Comparison of ENCODE assay signal across 15 cellular contexts in the genomic region with DNA sequence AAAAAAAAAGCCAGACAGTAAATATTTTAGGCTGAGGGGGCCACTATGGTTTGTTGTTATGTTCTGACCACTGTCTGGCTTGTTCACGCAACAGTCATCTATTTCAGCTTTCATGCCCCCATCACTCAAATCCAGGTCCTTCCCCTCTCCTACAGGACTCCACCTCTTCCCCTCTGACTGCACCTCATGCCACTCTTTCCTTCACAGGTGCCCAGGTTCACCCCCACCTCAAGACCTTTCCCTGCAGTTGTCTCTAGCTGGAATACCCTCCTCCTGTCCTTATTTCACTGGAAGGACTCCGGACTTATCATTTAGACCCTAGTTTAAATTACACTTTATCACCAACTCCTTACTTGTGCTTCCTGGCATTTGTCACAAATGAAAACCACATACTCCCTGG. TPM values are rescaled to one million over a fixed set of nuclear protein-coding genes. Genes with fewer than 3 reads are reported as not detected.
DNase-seq lines count a peak whose midpoint lies in the region; TF ChIP-seq lines count a peak whose summit lies in the region.
"Had no signal": no experiment of that assay in that cellular context is flagged by ENCODE, and none has a peak within 500 bp of the region (broad histone marks: within the 10 kb centered on the region; RNA-seq: fewer than 3 reads in every experiment).

No MANE protein-coding gene starts in this region.

- H3K27me3 Mint-ChIP-seq in activated CD4-positive, alpha-beta T cell treated with anti-CD3 and anti-CD28 coated beads, Interleukin-2, amount 10 ng/mL, durations not matched to agents 24 days and 14 days, result no peaks in the 10 kb centered on the region
- H3K27me3 Mint-ChIP-seq in activated CD4-positive, alpha-beta T cell treated with anti-CD3 and anti-CD28 coated beads, Interleukin-2, amount 10 ng/mL, durations not matched to agents 7 days and 5 days, result no peaks in the 10 kb centered on the region
- peaks cover 7% of the 10 kb centered on the region for H3K27me3 Mint-ChIP-seq in brain

- TF ChIP-seq CTCF in NB4 (IDR thresholded peaks at IDR 0.05; ENCODE audit: low read depth, low read length) (no peak), brain (conservative IDR thresholded peaks at IDR 0.05) (no peak), osteoblast (IDR thresholded peaks at IDR 0.05; ENCODE audit: extremely low read depth, low read depth, low read length) (no peak)

- peaks cover 69% of the 10 kb centered on the region for H4K20me1 ChIP-seq in osteoblast (ENCODE audit: insufficient read depth, low read length)

- H3K79me2 ChIP-seq in osteoblast (ENCODE audit: insufficient read depth, low read length), result peaks cover 44% of the 10 kb centered on the region

- POLR2A ChIA-PET in activated CD4-positive, alpha-beta T cell treated with anti-CD3 and anti-CD28 coated beads, Interleukin-2, amount 10 ng/mL, durations not matched to agents 7 days and 5 days (lab: Charles Lee), result no interaction called here

- H3K4me1 ChIP-seq in osteoblast (ENCODE audit: insufficient read depth, low read length) (peaks cover 22% of the 10 kb centered on the region), SJCRH30 (peaks cover 5% of the 10 kb centered on the region; the same call in 1 of the 2 replicates)

- H2AFZ ChIP-seq in osteoblast (ENCODE audit: low read length), result no peak overlapping the region

- peak overlapping the region; percentile 93 for H3K4me3 Mint-ChIP-seq in activated CD4-positive, alpha-beta T cell treated with anti-CD3 and anti-CD28 coated beads, Interleukin-2, amount 10 ng/mL, durations not matched to agents 24 days and 14 days
- H3K4me3 Mint-ChIP-seq in activated CD4-positive, alpha-beta T cell treated with anti-CD3 and anti-CD28 coated beads, Interleukin-2, amount 10 ng/mL, durations not matched to agents 7 days and 5 days, result no peak overlapping the region
- H3K4me3 Mint-ChIP-seq in brain, result peak overlapping the region in 2 of 5 experiments; percentile 20 to 51

- H3K4me1 Mint-ChIP-seq in activated CD4-positive, alpha-beta T cell treated with anti-CD3 and anti-CD28 coated beads, Interleukin-2, amount 10 ng/mL, durations not matched to agents 24 days and 14 days, result peaks cover 24% of the 10 kb centered on the region
- H3K4me1 Mint-ChIP-seq in activated CD4-positive, alpha-beta T cell treated with anti-CD3 and anti-CD28 coated beads, Interleukin-2, amount 10 ng/mL, durations not matched to agents 7 days and 5 days, result peaks cover 40% of the 10 kb centered on the region
- H3K4me1 Mint-ChIP-seq in brain, result peaks cover 25% of the 10 kb centered on the region

- CTCF ChIA-PET in activated CD4-positive, alpha-beta T cell treated with anti-CD3 and anti-CD28 coated beads, Interleukin-2, amount 10 ng/mL, durations not matched to agents 7 days and 5 days (lab: Charles Lee), result interaction anchor here (0.6 to 1.8 kb wide), 3 partner anchors 10 to 401 kb away, joined by 3 to 6 read pairs (median 4); no protein-coding TSS in a partner anchor

- peaks cover 64% of the 10 kb centered on the region for H3K36me3 Mint-ChIP-seq in activated CD4-positive, alpha-beta T cell treated with anti-CD3 and anti-CD28 coated beads, Interleukin-2, amount 10 ng/mL, durations not matched to agents 24 days and 14 days (ENCODE audit: low read depth)
- H3K36me3 Mint-ChIP-seq in activated CD4-positive, alpha-beta T cell treated with anti-CD3 and anti-CD28 coated beads, Interleukin-2, amount 10 ng/mL, durations not matched to agents 7 days and 5 days (ENCODE audit: low read depth), result peaks cover 57% of the 10 kb centered on the region
- H3K36me3 Mint-ChIP-seq in brain, result peaks cover 56% of the 10 kb centered on the region

- peak overlapping the region; percentile 61 for H3K27ac Mint-ChIP-seq in activated CD4-positive, alpha-beta T cell treated with anti-CD3 and anti-CD28 coated beads, Interleukin-2, amount 10 ng/mL, durations not matched to agents 24 days and 14 days
- H3K27ac Mint-ChIP-seq in activated CD4-positive, alpha-beta T cell treated with anti-CD3 and anti-CD28 coated beads, Interleukin-2, amount 10 ng/mL, durations not matched to agents 7 days and 5 days, result no peak overlapping the region
- H3K27ac Mint-ChIP-seq in brain, result peak overlapping the region in 3 of 5 experiments; percentile 19 to 99 (median 29)

- H3K27me3 ChIP-seq in osteoblast (ENCODE audit: insufficient read depth, low read length) (no peaks in the 10 kb centered on the region), SJCRH30 (no peaks in the 10 kb centered on the region)

- no peaks in the 10 kb centered on the region for H3K9me3 Mint-ChIP-seq in activated CD4-positive, alpha-beta T cell treated with anti-CD3 and anti-CD28 coated beads, Interleukin-2, amount 10 ng/mL, durations not matched to agents 24 days and 14 days
- peaks cover 2% of the 10 kb centered on the region for H3K9me3 Mint-ChIP-seq in activated CD4-positive, alpha-beta T cell treated with anti-CD3 and anti-CD28 coated beads, Interleukin-2, amount 10 ng/mL, durations not matched to agents 7 days and 5 days
- H3K9me3 Mint-ChIP-seq in brain, result peaks cover 0 to 7% (median 6%) of the 10 kb centered on the region in 5 experiments

- no peak overlapping the region for H3K4me2 ChIP-seq in osteoblast (ENCODE audit: insufficient read depth, low read length)

- peaks cover 52% of the 10 kb centered on the region for H3K36me3 ChIP-seq in osteoblast (ENCODE audit: insufficient read depth, low read length)
- peaks cover 62% of the 10 kb centered on the region for H3K36me3 ChIP-seq in SJCRH30

- intact Hi-C loops in activated CD4-positive, alpha-beta T cell treated with anti-CD3 and anti-CD28 coated beads, Interleukin-2, amount 10 ng/mL, durations not matched to agents 24 days and 14 days (cut with micrococcal nuclease), result loop anchor here (5.0 kb wide), 1 partner anchor 706 kb away; no protein-coding TSS in a partner anchor

- DNase-seq in activated CD4-positive, alpha-beta T cell treated with anti-CD3 and anti-CD28 coated beads, Interleukin-2, amount 10 ng/mL, durations not matched to agents 24 days and 14 days, result no peak
- DNase-seq in activated CD4-positive, alpha-beta T cell treated with anti-CD3 and anti-CD28 coated beads, Interleukin-2, amount 10 ng/mL, durations not matched to agents 7 days and 5 days, result no peak
- DNase-seq in NB4 (ENCODE audit: low read depth) (no peak), osteoblast (ENCODE audit: insufficient read length, low spot score, missing footprints) (no peak), NK-92 (lab: John Stamatoyannopoulos, UW; ENCODE audit: unreplicated experiment) (no peak), SJCRH30 (no peak), NCI-H748 (lab: John Stamatoyannopoulos, UW; ENCODE audit: unreplicated experiment) (no peak)
- DNase-seq: aorta; NCI-H2107; NK-92 treated with Interleukin-12 subunit alpha and Interleukin-12 subunit beta, amount 100 ng/mL, for 24 hours; SIG-M5; substantia nigra had no signal

- peak overlapping the region; percentile 29 for H3K4me3 ChIP-seq in NB4 (ENCODE audit: low read depth, low read length)
- no peak overlapping the region for H3K4me3 ChIP-seq in osteoblast (ENCODE audit: insufficient read depth, low read length)
- no peak overlapping the region for H3K4me3 ChIP-seq in SJCRH30
- H3K4me3 ChIP-seq: skin epidermis had no signal

- H3K9me3 ChIP-seq in osteoblast (ENCODE audit: low read depth, low read length) (no peaks in the 10 kb centered on the region), SJCRH30 (replicated peaks) (no peaks in the 10 kb centered on the region)

- no peak for TF ChIP-seq POLR2A in NB4 (IDR thresholded peaks at IDR 0.05; ENCODE audit: extremely low read depth, insufficient read length)

- peak overlapping the region; percentile 18 for H3K27ac ChIP-seq in osteoblast (ENCODE audit: low read depth, low read length)
- H3K27ac ChIP-seq in SJCRH30, result no peak overlapping the region
- H3K27ac ChIP-seq: skin epidermis had no signal

RNA-seq across cellular contexts. Expression of gene RPS14, which starts 3.4 kb away (rescaled TPM):
- 2,567 and 2,587 TPM in 2 replicates for total RNA-seq in activated CD4-positive, alpha-beta T cell treated with anti-CD3 and anti-CD28 coated beads, Interleukin-2, amount 10 ng/mL, durations not matched to agents 24 days and 14 days
- 1,000 to 10,000 TPM; 2,151 to 2,478 TPM for total RNA-seq in activated CD4-positive, alpha-beta T cell treated with anti-CD3 and anti-CD28 coated beads, Interleukin-2, amount 10 ng/mL, durations not matched to agents 7 days and 5 days
- polyA plus RNA-seq in brain (ENCODE audit: insufficient read depth, low read depth, low replicate concordance), result 2,096 TPM
- total RNA-seq in osteoblast, result 1,720 and 2,211 TPM in 2 replicates
- total RNA-seq in SJCRH30 (2014; rRNA removed; shearing (Covaris generic)), result 3,118 and 3,506 TPM in 2 replicates

RNA-seq across cellular contexts. Expression of gene CD74, which starts 33.4 kb away (rescaled TPM):
- 322 and 325 TPM in 2 replicates for total RNA-seq in activated CD4-positive, alpha-beta T cell treated with anti-CD3 and anti-CD28 coated beads, Interleukin-2, amount 10 ng/mL, durations not matched to agents 24 days and 14 days
- 100 to 1,000 TPM; 462 to 507 TPM for total RNA-seq in activated CD4-positive, alpha-beta T cell treated with anti-CD3 and anti-CD28 coated beads, Interleukin-2, amount 10 ng/mL, durations not matched to agents 7 days and 5 days
- 333 TPM for polyA plus RNA-seq in brain (ENCODE audit: insufficient read depth, low read depth, low replicate concordance)
- 21.4 and 83.4 TPM in 2 replicates for total RNA-seq in osteoblast
- total RNA-seq in SJCRH30 (2014; rRNA removed; shearing (Covaris generic)), result 0.12 TPM in 1 of 2 replicates, not detected in the other
- total RNA-seq: A172 had no signal

Comparison
In these comparisons a context has a peak if more than half of its experiments do, and no peak if none do; other contexts are left out.
1. RNA of gene CD74, which starts 33.4 kb away (total RNA-seq): 462 to 507 TPM in activated CD4-positive, alpha-beta T cell treated with anti-CD3 and anti-CD28 coated beads, Interleukin-2, amount 10 ng/mL, durations not matched to agents 7 days and 5 days, 322 to 325 TPM in activated CD4-positive, alpha-beta T cell treated with anti-CD3 and anti-CD28 coated beads, Interleukin-2, amount 10 ng/mL, durations not matched to agents 24 days and 14 days and 21.4 to 83.4 TPM in osteoblast; 0.12 TPM in SJCRH30; every median in the first group is over 10 times any median in the second.